Comparison of ENCODE assay signal across 9 cellular contexts in the genomic region with DNA sequence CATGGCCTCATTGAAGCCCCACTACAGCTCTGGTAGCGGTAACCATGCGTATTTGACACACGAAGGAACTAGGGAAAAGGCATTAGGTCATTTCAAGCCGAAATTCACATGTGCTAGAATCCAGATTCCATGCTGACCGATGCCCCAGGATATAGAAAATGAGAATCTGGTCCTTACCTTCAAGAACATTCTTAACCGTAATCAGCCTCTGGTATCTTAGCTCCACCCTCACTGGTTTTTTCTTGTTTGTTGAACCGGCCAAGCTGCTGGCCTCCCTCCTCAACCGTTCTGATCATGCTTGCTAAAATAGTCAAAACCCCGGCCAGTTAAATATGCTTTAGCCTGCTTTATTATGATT. TPM values are rescaled to one million over a fixed set of nuclear protein-coding genes. Genes with fewer than 3 reads are reported as not detected.
DNase-seq lines count a peak whose midpoint lies in the region; ATAC-seq, FAIRE-seq and TF ChIP-seq lines count a peak whose summit lies in the region.
"Had no signal": no experiment of that assay in that cellular context is flagged by ENCODE, and none has a peak within 500 bp of the region (broad histone marks: within the 10 kb centered on the region; RNA-seq: fewer than 3 reads in every experiment).

No MANE protein-coding gene starts in this region.

- H3K4me1 ChIP-seq in keratinocyte (ENCODE audit: control insufficient read depth, extremely low read depth, insufficient read depth, low read length) (no peaks in the 10 kb centered on the region), thymus (ENCODE audit: control insufficient read depth, insufficient read depth, low read length) (no peaks in the 10 kb centered on the region)

- peak overlapping the region; percentile 52 for H3K27ac ChIP-seq in keratinocyte (ENCODE audit: control insufficient read depth, insufficient read depth, low read length)
- no peak overlapping the region for H3K27ac ChIP-seq in thymus (ENCODE audit: low read depth)

- DNase-seq in DMS 273 (lab: John Stamatoyannopoulos, UW; ENCODE audit: unreplicated experiment), result peak; percentile 53
- no peak for DNase-seq in DMS 273 treated with DMSO at 0.1 percent for 48 hours (lab: John Stamatoyannopoulos, UW)
- DNase-seq in keratinocyte (ENCODE audit: low read depth, low spot score), result no peak
- no peak for DNase-seq in iPS-NIHi7 (ENCODE audit: extremely low spot score)
- no peak for DNase-seq in SIG-M5 (lab: John Stamatoyannopoulos, UW)

- H3K27ac Mint-ChIP-seq in activated naive CD8-positive, alpha-beta T cell, result peak overlapping the region; percentile 86

- H3K27me3 Mint-ChIP-seq in activated naive CD8-positive, alpha-beta T cell, result no peaks in the 10 kb centered on the region

- H3K9ac ChIP-seq in keratinocyte (ENCODE audit: control insufficient read depth, extremely low read depth, insufficient read depth, low read length), result peak overlapping the region; percentile 59

- H3K79me2 ChIP-seq in keratinocyte (ENCODE audit: control insufficient read depth, insufficient read depth, low read length), result peaks cover 30% of the 10 kb centered on the region

- dilution Hi-C loops in keratinocyte (cut with MboI; ENCODE audit: extremely low pct_ligation_motif_present, low sequenced_read_pairs), result no loop called here

- H3K9me3 ChIP-seq in keratinocyte (ENCODE audit: control insufficient read depth, low read depth, low read length), result no peaks in the 10 kb centered on the region
- no peaks in the 10 kb centered on the region for H3K9me3 ChIP-seq in thymus (ENCODE audit: control insufficient read depth)

- no peaks in the 10 kb centered on the region for H3K36me3 ChIP-seq in keratinocyte (ENCODE audit: control insufficient read depth in 2 of 2, extremely low read depth in 1 of 2, insufficient read depth in 2 of 2, low read length in 2 of 2)
- no peaks in the 10 kb centered on the region for H3K36me3 ChIP-seq in thymus (ENCODE audit: control insufficient read depth, insufficient read depth)

- peak overlapping the region; percentile 39 to 62 (median 51) for H3K4me3 ChIP-seq in keratinocyte (ENCODE audit: control insufficient read depth in 2 of 3, extremely low read depth in 1 of 3, insufficient read depth in 2 of 3, low read depth in 1 of 3, low read length in 3 of 3)
- peak overlapping the region; percentile 73 for H3K4me3 ChIP-seq in thymus (ENCODE audit: low read length)

- no peak for FAIRE-seq in keratinocyte (lab: Jason Lieb, UNC)
- FAIRE-seq: A204.1 had no signal

- no peak overlapping the region for H2AFZ ChIP-seq in keratinocyte (ENCODE audit: control insufficient read depth, low read length)

- H3K4me2 ChIP-seq in keratinocyte (ENCODE audit: control insufficient read depth, extremely low read depth, insufficient read depth, low read depth, low read length), result peak overlapping the region; percentile 59

- H3K27me3 ChIP-seq in keratinocyte (ENCODE audit: control insufficient read depth, extremely low read depth, insufficient read depth, low read length), result no peaks in the 10 kb centered on the region
- no peaks in the 10 kb centered on the region for H3K27me3 ChIP-seq in thymus (ENCODE audit: control insufficient read depth, insufficient read depth)

- H3K9me3 Mint-ChIP-seq in activated naive CD8-positive, alpha-beta T cell (ENCODE audit: low read depth), result no peaks in the 10 kb centered on the region

- H4K20me1 ChIP-seq in keratinocyte (ENCODE audit: control insufficient read depth, extremely low read depth, insufficient read depth, low read length), result no peaks in the 10 kb centered on the region

- H3K36me3 Mint-ChIP-seq in activated naive CD8-positive, alpha-beta T cell, result no peaks in the 10 kb centered on the region

- no peak for TF ChIP-seq CTCF in keratinocyte (optimal IDR thresholded peaks at IDR 0.05 in 1 of 3, IDR thresholded peaks at IDR 0.05 in 1 of 3, conservative IDR thresholded peaks at IDR 0.05 in 1 of 3; ENCODE audit: extremely low read depth in 1 of 3, insufficient read depth in 2 of 3, low read length in 3 of 3)

- peak; percentile 17 for ATAC-seq in HG03460 (IDR thresholded peaks at IDR 0.05; ENCODE audit: unreplicated experiment)

- H3K9me1 ChIP-seq in keratinocyte (ENCODE audit: control insufficient read depth, extremely low read depth, insufficient read depth, low read length), result no peaks in the 10 kb centered on the region

- H3K4me3 Mint-ChIP-seq in activated naive CD8-positive, alpha-beta T cell, result peak overlapping the region; percentile 89

- peaks cover 11% of the 10 kb centered on the region for H3K4me1 Mint-ChIP-seq in activated naive CD8-positive, alpha-beta T cell (ENCODE audit: low read depth)

- 6% methylated on average over 9 of the region's 9 CpGs for WGBS in thymus

RNA-seq across cellular contexts. Expression of gene HPRT1, which starts 0.9 kb away (rescaled TPM):
- 15.7 to 48.1 TPM (median 41.9 TPM) in 3 replicates for polyA plus RNA-seq in keratinocyte
- 26.9 TPM for polyA plus RNA-seq in keratinocyte (2011; ENCODE audit: low read depth)
- polyA plus RNA-seq in keratinocyte (2011; cell fraction: cytosol; rRNA removed), result 24.5 and 40.9 TPM in 2 replicates
- polyA plus RNA-seq in keratinocyte (2011; cell fraction: nucleus; rRNA removed), result 14.6 and 18.7 TPM in 2 replicates
- 22.4 and 41.7 TPM in 2 replicates for polyA plus RNA-seq in keratinocyte (2012; ENCODE audit: low replicate concordance)
- 2.9 to 30.1 TPM (median 3.6 TPM) in 3 replicates for polyA minus RNA-seq in keratinocyte
- polyA minus RNA-seq in keratinocyte (2011; cell fraction: cytosol; rRNA and poly(A)+ RNA removed), result 12.9 TPM
- polyA minus RNA-seq in keratinocyte (2011; cell fraction: nucleus; rRNA and poly(A)+ RNA removed), result 2.6 and 9.1 TPM in 2 replicates
- polyA plus RNA-seq in thymus, result 60.8 TPM
